18 cellular contexts compared by ENCODE assay signal in genomic region chr3:131688370-131688769, GRCh38.
DNase-seq lines count a peak whose midpoint lies in the region; ATAC-seq, FAIRE-seq and TF ChIP-seq lines count a peak whose summit lies in the region.
"Had no signal": no experiment of that assay in that cellular context is flagged by ENCODE, and none has a peak within 500 bp of the region (broad histone marks: within the 10 kb centered on the region; RNA-seq: fewer than 3 reads in every experiment).

No MANE protein-coding gene starts in this region.

- H2BK5ac ChIP-seq in H1 (ENCODE audit: low read depth, low read length) = no peak overlapping the region

- H3K27me3 ChIP-seq in OCI-LY3 (ENCODE audit: low read depth, low read length) (no peaks in the 10 kb centered on the region), H1 (replicated peaks in 1 of 4; ENCODE audit: control insufficient read depth in 3 of 4, extremely low read depth in 1 of 4, insufficient read depth in 3 of 4, low read length in 3 of 4) (no peaks in the 10 kb centered on the region)

- H3K4me1 Mint-ChIP-seq in natural killer cell treated with Interleukin-12 subunit alpha and Interleukin-12 subunit beta and Interleukin-15 and Interleukin-18, amount 100 ng/mL, for 72 hours (ENCODE audit: low read depth in 2 of 2) = no peaks in the 10 kb centered on the region
- H3K4me1 Mint-ChIP-seq in activated T-cell treated with anti-CD3 and anti-CD28 coated beads, Interleukin-2, amount 50 U/mL, for 24 hours (ENCODE audit: low read depth) = no peaks in the 10 kb centered on the region
- H3K4me1 Mint-ChIP-seq: brain had no signal

- no peak overlapping the region for H3K9ac ChIP-seq in OCI-LY3 (ENCODE audit: low read length)
- H3K9ac ChIP-seq in H1 (replicated peaks in 1 of 4; ENCODE audit: extremely low read depth in 1 of 4, low read depth in 3 of 4, low read length in 3 of 4) = no peak overlapping the region

- H3K36me3 Mint-ChIP-seq in natural killer cell treated with Interleukin-12 subunit alpha and Interleukin-12 subunit beta and Interleukin-15 and Interleukin-18, amount 100 ng/mL, for 72 hours = peaks cover 5% of the 10 kb centered on the region
- H3K36me3 Mint-ChIP-seq in activated T-cell treated with anti-CD3 and anti-CD28 coated beads, Interleukin-2, amount 50 U/mL, for 24 hours (ENCODE audit: low read depth) = no peaks in the 10 kb centered on the region
- H3K36me3 Mint-ChIP-seq: brain had no signal

- H4K5ac ChIP-seq in H1 (ENCODE audit: insufficient read length, low read depth, low read length) = no peak overlapping the region

- no peak overlapping the region for H2BK120ac ChIP-seq in H1 (replicated peaks; ENCODE audit: low read depth, low read length)

- H2AFZ ChIP-seq in OCI-LY3 (ENCODE audit: low read depth, low read length) = peak overlapping the region; percentile 12; the same call in 1 of the 2 replicates
- H2AFZ ChIP-seq in H1 (ENCODE audit: low read length) = 0 out of 2 replicates have a peak overlapping the region, but pooled peaks have one; percentile 39

- no peak overlapping the region for H3K4me3 Mint-ChIP-seq in natural killer cell treated with Interleukin-12 subunit alpha and Interleukin-12 subunit beta and Interleukin-15 and Interleukin-18, amount 100 ng/mL, for 72 hours
- H3K4me3 Mint-ChIP-seq in activated T-cell treated with anti-CD3 and anti-CD28 coated beads, Interleukin-2, amount 50 U/mL, for 24 hours = no peak overlapping the region
- H3K4me3 Mint-ChIP-seq: activated naive CD4-positive, alpha-beta T cell treated with anti-CD3 and anti-CD28 coated beads for 36 hours; brain had no signal

- no peak overlapping the region for H2BK15ac ChIP-seq in H1 (ENCODE audit: low read length)

- H3K4me2 ChIP-seq in OCI-LY3 (ENCODE audit: low read length) = peak overlapping the region; percentile 45
- no peak overlapping the region for H3K4me2 ChIP-seq in H1 (ENCODE audit: insufficient read depth in 1 of 2, low read depth in 2 of 2, low read length in 2 of 2)

- no peak overlapping the region for H3K56ac ChIP-seq in H1 (replicated peaks; ENCODE audit: insufficient read length, low read depth, low read length)

- H3K23ac ChIP-seq in H1 (ENCODE audit: insufficient read length) = no peak overlapping the region

- peaks cover 3% of the 10 kb centered on the region for H3K9me3 Mint-ChIP-seq in natural killer cell treated with Interleukin-12 subunit alpha and Interleukin-12 subunit beta and Interleukin-15 and Interleukin-18, amount 100 ng/mL, for 72 hours
- no peaks in the 10 kb centered on the region for H3K9me3 Mint-ChIP-seq in activated T-cell treated with anti-CD3 and anti-CD28 coated beads, Interleukin-2, amount 50 U/mL, for 24 hours
- H3K9me3 Mint-ChIP-seq: brain had no signal

- H2AK5ac ChIP-seq in H1 (ENCODE audit: low read depth, low read length) = no peak overlapping the region

- ATAC-seq in natural killer cell treated with Interleukin-12 subunit alpha and Interleukin-12 subunit beta and Interleukin-15 and Interleukin-18, amount 100 ng/mL, for 72 hours = no peak
- ATAC-seq in HG03571 (IDR thresholded peaks at IDR 0.05; ENCODE audit: unreplicated experiment) (no peak), Right ventricle myocardium inferior (no peak)

- H4K20me1 ChIP-seq in OCI-LY3 (ENCODE audit: insufficient read depth, low read length) = no peaks in the 10 kb centered on the region
- no peaks in the 10 kb centered on the region for H4K20me1 ChIP-seq in H1 (replicated peaks in 1 of 2; ENCODE audit: control insufficient read depth in 1 of 2, insufficient read depth in 2 of 2, low read length in 2 of 2)

- WGBS in H1 (ENCODE audit: extremely low coverage in 1 of 2, insufficient coverage in 1 of 2, insufficient read length in 1 of 2, insufficient replicate concordance in 2 of 2, low coverage in 1 of 2, low lambda C conversion rate in 2 of 2, missing lambda C conversion rate in 1 of 2), 2 experiments = 87% methylated on average over 3 of the region's 3 CpGs; no CpG with 5 or more reads in 1 of the 2 experiments

- FAIRE-seq in H1 (lab: Jason Lieb, UNC) = no peak

- H3K79me2 ChIP-seq in OCI-LY3 (ENCODE audit: low read length) (no peaks in the 10 kb centered on the region), H1 (ENCODE audit: control insufficient read depth in 1 of 2, insufficient read depth in 2 of 2, low read length in 2 of 2) (no peaks in the 10 kb centered on the region)

- DNase-seq in AG04449 (ENCODE audit: low read depth, low spot score) (peak; percentile 46), GM13976 (ENCODE audit: low spot score) (peak; percentile 17), H1 (ENCODE audit: low read depth in 1 of 2, low spot score in 2 of 2) (no peak), Right ventricle myocardium inferior (ENCODE audit: missing footprints) (no peak)
- DNase-seq in natural killer cell treated with Interleukin-12 subunit alpha and Interleukin-12 subunit beta and Interleukin-15 and Interleukin-18, amount 100 ng/mL, for 72 hours (ENCODE audit: low spot score) = no peak
- DNase-seq in activated T-cell treated with anti-CD3 and anti-CD28 coated beads, Interleukin-2, amount 50 U/mL, for 24 hours = no peak
- DNase-seq: ACHN; activated naive CD4-positive, alpha-beta T cell treated with anti-CD3 and anti-CD28 coated beads for 36 hours; Caco-2; effector CD4-positive, alpha-beta T cell; GF-D8; MV-4-11; NCI-H748 treated with DMSO at 0.1 percent for 48 hours; stimulated activated naive CD4-positive, alpha-beta T cell treated with Interleukin-2 at 50 U/mL for 16 hours; T-helper 1 cell had no signal

- H3K79me1 ChIP-seq in H1 (ENCODE audit: low read depth, low read length) = no peaks in the 10 kb centered on the region

- no peak overlapping the region for H2BK20ac ChIP-seq in H1 (ENCODE audit: low read length)

- no peak overlapping the region for H3K27ac Mint-ChIP-seq in natural killer cell treated with Interleukin-12 subunit alpha and Interleukin-12 subunit beta and Interleukin-15 and Interleukin-18, amount 100 ng/mL, for 72 hours
- no peak overlapping the region for H3K27ac Mint-ChIP-seq in activated T-cell treated with anti-CD3 and anti-CD28 coated beads, Interleukin-2, amount 50 U/mL, for 24 hours
- H3K27ac Mint-ChIP-seq: activated naive CD4-positive, alpha-beta T cell treated with anti-CD3 and anti-CD28 coated beads for 36 hours; brain had no signal

- POLR2A ChIA-PET in AG04449 (lab: Yijun Ruan, JAX) = no interaction called here
- POLR2A ChIA-PET in H1 (lab: Charles Lee; ENCODE audit: partially characterized antibody) = no interaction called here

- H3K27me3 Mint-ChIP-seq in natural killer cell treated with Interleukin-12 subunit alpha and Interleukin-12 subunit beta and Interleukin-15 and Interleukin-18, amount 100 ng/mL, for 72 hours = peaks cover 17 to 47% of the 10 kb centered on the region in 2 donors
- H3K27me3 Mint-ChIP-seq in activated T-cell treated with anti-CD3 and anti-CD28 coated beads, Interleukin-2, amount 50 U/mL, for 24 hours = peaks cover 42% of the 10 kb centered on the region
- H3K27me3 Mint-ChIP-seq: brain had no signal

- no peak overlapping the region for H4K8ac ChIP-seq in H1 (ENCODE audit: extremely low read depth, insufficient read depth, low read length)

- CTCF ChIA-PET in AG04449 (lab: Yijun Ruan, JAX) (no interaction called here), H1 (lab: Charles Lee; ENCODE audit: partially characterized antibody) (interaction anchor here (0.8 to 1.0 kb wide), 2 partner anchors 15 to 139 kb away, joined by 3 read pairs; no protein-coding TSS in a partner anchor)

- intact Hi-C loops in Right ventricle myocardium inferior (cut with DNase I) = no loop called here

- no peak overlapping the region for H2BK12ac ChIP-seq in H1 (ENCODE audit: low read depth, low read length)

- no peaks in the 10 kb centered on the region; the same call in 1 of the 2 replicates for H3K23me2 ChIP-seq in H1 (ENCODE audit: low read depth, low read length)

- no peak overlapping the region for H3K4ac ChIP-seq in H1 (replicated peaks; ENCODE audit: insufficient read length, low read depth, low read length)

- no peak overlapping the region for H4K91ac ChIP-seq in H1 (replicated peaks; ENCODE audit: insufficient read length, low read length)

- in situ Hi-C loops in GM13976 (cut with MboI; ENCODE audit: low sequenced_read_pairs, unreplicated experiment) = no loop called here

- H3K4me3 ChIP-seq in AG04449 (ENCODE audit: low read depth, low read length) = no peak overlapping the region
- H3K4me3 ChIP-seq in OCI-LY3 (ENCODE audit: low read length) = no peak overlapping the region; the same call in 1 of the 2 replicates
- H3K4me3 ChIP-seq in H1 (ENCODE audit: extremely low read depth in 1 of 4, insufficient read depth in 2 of 4, low read depth in 3 of 4, low read length in 4 of 4) = no peak overlapping the region

- TF ChIP-seq CTCF in AG04449 (IDR thresholded peaks at IDR 0.05; ENCODE audit: insufficient read depth, low read length, missing control alignments) = no peak
- no peak for TF ChIP-seq CTCF in GM13976 (IDR thresholded peaks at IDR 0.05; ENCODE audit: borderline replicate concordance, control extremely low read depth, extremely low read depth, insufficient read depth, missing control alignments)
- no peak for TF ChIP-seq CTCF in OCI-LY3 (IDR thresholded peaks at IDR 0.05; ENCODE audit: low read depth, low read length)
- no peak for TF ChIP-seq CTCF in H1 (IDR thresholded peaks at IDR 0.05; ENCODE audit: control extremely low read depth in 1 of 3, insufficient read depth in 1 of 3, low read depth in 1 of 3, low read length in 3 of 3)

- H3K4me1 ChIP-seq in OCI-LY3 (ENCODE audit: low read length) (peaks cover 23% of the 10 kb centered on the region), H1 (replicated peaks in 1 of 4; ENCODE audit: control insufficient read depth in 3 of 4, insufficient read depth in 4 of 4, low read length in 3 of 4) (no peaks in the 10 kb centered on the region)
- H3K4me1 ChIP-seq: Caco-2 had no signal

- TF ChIP-seq POLR2A in H1 (IDR thresholded peaks at IDR 0.05; ENCODE audit: control extremely low read depth in 1 of 2, low read depth in 2 of 2, low read length in 2 of 2) = no peak

- H3K36me3 ChIP-seq in OCI-LY3 (replicated peaks; ENCODE audit: low read depth, low read length) (no peaks in the 10 kb centered on the region), H1 (ENCODE audit: control insufficient read depth in 2 of 4, insufficient read depth in 4 of 4, low read length in 3 of 4) (no peaks in the 10 kb centered on the region)

- H3K14ac ChIP-seq in H1 (ENCODE audit: insufficient read length) = no peak overlapping the region

- H3K18ac ChIP-seq in H1 (ENCODE audit: extremely low read depth, low read length) = no peak overlapping the region

- H3K9me3 ChIP-seq in OCI-LY3 (ENCODE audit: insufficient read depth, low read length) (no peaks in the 10 kb centered on the region), H1 (ENCODE audit: insufficient read depth in 2 of 2, low read depth in 1 of 2, low read length in 1 of 2) (no peaks in the 10 kb centered on the region)
- H3K9me3 ChIP-seq: Caco-2 had no signal

- no peak for TF ChIP-seq RAD21 in H1 (IDR thresholded peaks at IDR 0.05 in 1 of 2, conservative IDR thresholded peaks at IDR 0.05 in 1 of 2; ENCODE audit: low read depth in 2 of 2, low read length in 2 of 2)

- no peak for TF ChIP-seq EP300 in H1 (IDR thresholded peaks at IDR 0.05; ENCODE audit: borderline replicate concordance in 1 of 2, low read depth in 2 of 2, low read length in 2 of 2)

- H3K27ac ChIP-seq in OCI-LY3 (ENCODE audit: low read length) = no peak overlapping the region
- H3K27ac ChIP-seq in H1 (ENCODE audit: low read depth, low read length) = no peak overlapping the region

Comparison
In these comparisons a context has a peak if more than half of its experiments do, and no peak if none do; other contexts are left out.
1. DNase-seq: peak in AG04449 (single experiment) and GM13976 (single experiment); none in H1 (0 of 2), natural killer cell treated with Interleukin-12 subunit alpha and Interleukin-12 subunit beta and Interleukin-15 and Interleukin-18, amount 100 ng/mL, for 72 hours (single experiment), Right ventricle myocardium inferior (single experiment) and activated T-cell treated with anti-CD3 and anti-CD28 coated beads, Interleukin-2, amount 50 U/mL, for 24 hours (single experiment).